14 cellular contexts compared by ENCODE assay signal in genomic region chr11:11965656-11966353, GRCh38. TPM values are rescaled to one million over a fixed set of nuclear protein-coding genes. Genes with fewer than 3 reads are reported as not detected.
DNase-seq lines count a peak whose midpoint lies in the region; ATAC-seq and TF ChIP-seq lines count a peak whose summit lies in the region.
"Had no signal": no experiment of that assay in that cellular context is flagged by ENCODE, and none has a peak within 500 bp of the region (broad histone marks: within the 10 kb centered on the region; RNA-seq: fewer than 3 reads in every experiment).

No MANE protein-coding gene starts in this region.

- H3K27me3 ChIP-seq in dorsolateral prefrontal cortex, result no peaks in the 10 kb centered on the region
- H3K27me3 ChIP-seq: BLaER1 had no signal

- H3K4me3 ChIP-seq in dorsolateral prefrontal cortex, result no peak overlapping the region
- H3K4me3 ChIP-seq: BLaER1 had no signal

- H3K27ac ChIP-seq in dorsolateral prefrontal cortex, result peak overlapping the region in 43 of 59 donors; percentile 1 to 93 (median 72)
- H3K27ac ChIP-seq: BLaER1 had no signal

- H3K27me3 Mint-ChIP-seq in HFFc6 (ENCODE audit: insufficient read depth), result peaks cover 22% of the 10 kb centered on the region

- ATAC-seq in HG03139 (IDR thresholded peaks at IDR 0.05; ENCODE audit: unreplicated experiment), result no peak
- ATAC-seq in activated CD4-positive, CD25-positive, alpha-beta regulatory T cell treated with anti-CD3 and anti-CD28 coated beads, Interleukin-2, amount 50 U/mL, for 24 hours, result no peak

- intact Hi-C loops in dorsolateral prefrontal cortex (cut with DNase I), result loop anchor here in 1 of 2 donors (2.0 kb wide), 1 partner anchor 167 kb away; no protein-coding TSS in a partner anchor
- intact Hi-C loops in posterior vena cava (cut with DNase I), result no loop called here

- H3K9me3 Mint-ChIP-seq in HFFc6, result no peaks in the 10 kb centered on the region
- H3K9me3 Mint-ChIP-seq: CD8-positive, alpha-beta memory T cell had no signal

- peak overlapping the region; percentile 8; the same call in 1 of the 2 replicates for H3K27ac Mint-ChIP-seq in HFFc6
- H3K27ac Mint-ChIP-seq: CD8-positive, alpha-beta memory T cell had no signal

- peaks cover 73% of the 10 kb centered on the region for H3K36me3 Mint-ChIP-seq in HFFc6 (ENCODE audit: low read depth)

- peak; percentile 2 for DNase-seq in GM13977 (ENCODE audit: low spot score)
- no peak for DNase-seq in HFFc6
- peak in 1 of 10 donors; percentile 25 for DNase-seq in dorsolateral prefrontal cortex
- DNase-seq in posterior vena cava (ENCODE audit: low spot score), result peak; percentile 81
- DNase-seq in T1000 (lab: John Stamatoyannopoulos, UW), result no peak
- DNase-seq: CD8-positive, alpha-beta memory T cell; NCI-H1048; NCI-H146; NCI-H345; NCI-H526 treated with DMSO at 0.1 percent for 48 hours; OCI-M1 had no signal

- H3K4me3 Mint-ChIP-seq in HFFc6, result no peak overlapping the region
- H3K4me3 Mint-ChIP-seq: CD8-positive, alpha-beta memory T cell had no signal

- peaks cover 52% of the 10 kb centered on the region for H3K4me1 Mint-ChIP-seq in HFFc6 (ENCODE audit: low read depth)

- in situ Hi-C loops in GM13977 (cut with MboI; ENCODE audit: low pct_unique_long_range_greater_than_20kb, low sequenced_read_pairs, unreplicated experiment), result no loop called here

- no peak for TF ChIP-seq CTCF in GM13977 (IDR thresholded peaks at IDR 0.05; ENCODE audit: extremely low read depth, insufficient read depth, missing control alignments)
- TF ChIP-seq CTCF in HFFc6 (IDR thresholded peaks at IDR 0.05), result no peak
- TF ChIP-seq CTCF in dorsolateral prefrontal cortex (IDR thresholded peaks at IDR 0.05 in 54 of 56, conservative IDR thresholded peaks at IDR 0.05 in 2 of 56; ENCODE audit: low read depth in 1 of 56, partially characterized antibody in 56 of 56), result no peak

RNA-seq across cellular contexts. Expression of gene DKK3, which starts 42.6 kb away (rescaled TPM):
- 100 to 1,000 TPM; 518 to 872 (median 646) TPM for total RNA-seq in HFFc6 (2021; fragmentation: NEBNext Ultra II Directional; extraction: Animal tissue kit (Norgen Biotek cat#: 25700))
- total RNA-seq in dorsolateral prefrontal cortex (1,000 to 10,000 TPM in 9 of 120 experiments, 100 to 1,000 TPM in 111; 391 to 1,132 (median 804) TPM), posterior vena cava (100 to 1,000 TPM; 117 to 138 TPM)

Comparison
In these comparisons a context has a peak if more than half of its experiments do, and no peak if none do; other contexts are left out.
1. DNase-seq: peak in GM13977 (single experiment) and posterior vena cava (single experiment); none in HFFc6 (single experiment) and T1000 (single experiment).